In the genomic region with DNA sequence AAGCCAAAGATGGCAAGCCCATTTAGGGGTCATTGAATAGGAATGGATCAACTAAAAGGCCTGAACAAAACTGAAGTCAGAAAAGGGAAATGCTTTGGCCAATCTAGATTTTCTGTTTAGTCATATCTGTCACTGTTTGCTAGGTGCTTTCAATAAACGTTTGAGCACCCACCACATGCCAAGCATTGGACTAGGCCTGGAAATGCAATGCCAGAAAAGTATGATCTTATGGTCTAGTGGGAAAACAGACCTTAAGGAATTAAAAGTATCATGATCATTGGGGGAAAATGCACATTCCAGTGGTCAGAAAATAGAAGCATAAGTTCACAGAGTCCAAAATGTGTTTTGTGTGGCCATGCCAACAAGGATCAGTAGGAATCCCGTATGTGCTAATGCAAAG, we compare ENCODE assay signal across 1 cellular context.
TF ChIP-seq lines count a peak whose summit lies in the region.

No MANE protein-coding gene starts in this region.

TF ChIP-seq in SK-N-SH treated with all-trans-retinoic acid at 6 μM for 48 hours, 23 proteins besides CTCF, POLR2A, EP300 and RAD21 (continued from another document):
- TF ChIP-seq, protein P1, sequence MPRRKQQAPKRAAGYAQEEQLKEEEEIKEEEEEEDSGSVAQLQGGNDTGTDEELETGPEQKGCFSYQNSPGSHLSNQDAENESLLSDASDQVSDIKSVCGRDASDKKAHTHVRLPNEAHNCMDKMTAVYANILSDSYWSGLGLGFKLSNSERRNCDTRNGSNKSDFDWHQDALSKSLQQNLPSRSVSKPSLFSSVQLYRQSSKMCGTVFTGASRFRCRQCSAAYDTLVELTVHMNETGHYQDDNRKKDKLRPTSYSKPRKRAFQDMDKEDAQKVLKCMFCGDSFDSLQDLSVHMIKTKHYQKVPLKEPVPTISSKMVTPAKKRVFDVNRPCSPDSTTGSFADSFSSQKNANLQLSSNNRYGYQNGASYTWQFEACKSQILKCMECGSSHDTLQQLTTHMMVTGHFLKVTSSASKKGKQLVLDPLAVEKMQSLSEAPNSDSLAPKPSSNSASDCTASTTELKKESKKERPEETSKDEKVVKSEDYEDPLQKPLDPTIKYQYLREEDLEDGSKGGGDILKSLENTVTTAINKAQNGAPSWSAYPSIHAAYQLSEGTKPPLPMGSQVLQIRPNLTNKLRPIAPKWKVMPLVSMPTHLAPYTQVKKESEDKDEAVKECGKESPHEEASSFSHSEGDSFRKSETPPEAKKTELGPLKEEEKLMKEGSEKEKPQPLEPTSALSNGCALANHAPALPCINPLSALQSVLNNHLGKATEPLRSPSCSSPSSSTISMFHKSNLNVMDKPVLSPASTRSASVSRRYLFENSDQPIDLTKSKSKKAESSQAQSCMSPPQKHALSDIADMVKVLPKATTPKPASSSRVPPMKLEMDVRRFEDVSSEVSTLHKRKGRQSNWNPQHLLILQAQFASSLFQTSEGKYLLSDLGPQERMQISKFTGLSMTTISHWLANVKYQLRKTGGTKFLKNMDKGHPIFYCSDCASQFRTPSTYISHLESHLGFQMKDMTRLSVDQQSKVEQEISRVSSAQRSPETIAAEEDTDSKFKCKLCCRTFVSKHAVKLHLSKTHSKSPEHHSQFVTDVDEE (CRISPR knock-in tag; IDR thresholded peaks at IDR 0.05): no peak
- no peak for TF ChIP-seq OSR1 (CRISPR knock-in tag; IDR thresholded peaks at IDR 0.05)
- TF ChIP-seq, protein P2, sequence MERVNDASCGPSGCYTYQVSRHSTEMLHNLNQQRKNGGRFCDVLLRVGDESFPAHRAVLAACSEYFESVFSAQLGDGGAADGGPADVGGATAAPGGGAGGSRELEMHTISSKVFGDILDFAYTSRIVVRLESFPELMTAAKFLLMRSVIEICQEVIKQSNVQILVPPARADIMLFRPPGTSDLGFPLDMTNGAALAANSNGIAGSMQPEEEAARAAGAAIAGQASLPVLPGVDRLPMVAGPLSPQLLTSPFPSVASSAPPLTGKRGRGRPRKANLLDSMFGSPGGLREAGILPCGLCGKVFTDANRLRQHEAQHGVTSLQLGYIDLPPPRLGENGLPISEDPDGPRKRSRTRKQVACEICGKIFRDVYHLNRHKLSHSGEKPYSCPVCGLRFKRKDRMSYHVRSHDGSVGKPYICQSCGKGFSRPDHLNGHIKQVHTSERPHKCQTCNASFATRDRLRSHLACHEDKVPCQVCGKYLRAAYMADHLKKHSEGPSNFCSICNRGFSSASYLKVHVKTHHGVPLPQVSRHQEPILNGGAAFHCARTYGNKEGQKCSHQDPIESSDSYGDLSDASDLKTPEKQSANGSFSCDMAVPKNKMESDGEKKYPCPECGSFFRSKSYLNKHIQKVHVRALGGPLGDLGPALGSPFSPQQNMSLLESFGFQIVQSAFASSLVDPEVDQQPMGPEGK (CRISPR knock-in tag; IDR thresholded peaks at IDR 0.05; ENCODE audit: borderline replicate concordance): no peak
- no peak for TF ChIP-seq RARB (CRISPR knock-in tag; IDR thresholded peaks at IDR 0.05)
- TF ChIP-seq ESRRG (CRISPR knock-in tag; IDR thresholded peaks at IDR 0.05): no peak
- no peak for TF ChIP-seq SNAI2 (CRISPR knock-in tag; IDR thresholded peaks at IDR 0.05)
- TF ChIP-seq ZC3H10 (CRISPR knock-in tag; IDR thresholded peaks at IDR 0.05): no peak
- TF ChIP-seq ZNF8 (CRISPR knock-in tag; IDR thresholded peaks at IDR 0.05): no peak
- TF ChIP-seq, protein P3, sequence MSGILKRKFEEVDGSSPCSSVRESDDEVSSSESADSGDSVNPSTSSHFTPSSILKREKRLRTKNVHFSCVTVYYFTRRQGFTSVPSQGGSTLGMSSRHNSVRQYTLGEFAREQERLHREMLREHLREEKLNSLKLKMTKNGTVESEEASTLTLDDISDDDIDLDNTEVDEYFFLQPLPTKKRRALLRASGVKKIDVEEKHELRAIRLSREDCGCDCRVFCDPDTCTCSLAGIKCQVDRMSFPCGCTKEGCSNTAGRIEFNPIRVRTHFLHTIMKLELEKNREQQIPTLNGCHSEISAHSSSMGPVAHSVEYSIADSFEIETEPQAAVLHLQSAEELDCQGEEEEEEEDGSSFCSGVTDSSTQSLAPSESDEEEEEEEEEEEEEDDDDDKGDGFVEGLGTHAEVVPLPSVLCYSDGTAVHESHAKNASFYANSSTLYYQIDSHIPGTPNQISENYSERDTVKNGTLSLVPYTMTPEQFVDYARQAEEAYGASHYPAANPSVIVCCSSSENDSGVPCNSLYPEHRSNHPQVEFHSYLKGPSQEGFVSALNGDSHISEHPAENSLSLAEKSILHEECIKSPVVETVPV (CRISPR knock-in tag; IDR thresholded peaks at IDR 0.05): no peak
- TF ChIP-seq CSDC2 (CRISPR knock-in tag; IDR thresholded peaks at IDR 0.05): no peak
- TF ChIP-seq ZNF70 (CRISPR knock-in tag; IDR thresholded peaks at IDR 0.05): no peak
- TF ChIP-seq ZNF565 (CRISPR knock-in tag; conservative IDR thresholded peaks at IDR 0.05; ENCODE audit: low read depth): no peak
